ENCODE assay signal across 8 cellular contexts in genomic region chr4:39204543-39204942, GRCh38.
"Had no signal": no experiment of that assay in that cellular context is flagged by ENCODE, and none has a peak within 500 bp of the region (broad histone marks: within the 10 kb centered on the region; RNA-seq: fewer than 3 reads in every experiment).

No MANE protein-coding gene starts in this region.

- H3K9me3 Mint-ChIP-seq: GM23338 had no signal

- H3K4me3 ChIP-seq: GM23338, HAP-1 had no signal

- H3K4me1 ChIP-seq: HAP-1 had no signal

- ATAC-seq: GM23338, HCT116, HepG2 had no signal

- H3K4me3 Mint-ChIP-seq: GM23338, HFFc6, IgD-negative memory B cell had no signal

- H3K4me2 ChIP-seq: GM23338 had no signal

- H2AFZ ChIP-seq: GM23338 had no signal

- H3K27ac Mint-ChIP-seq: GM23338, HFFc6, IgD-negative memory B cell had no signal

- H3K27ac ChIP-seq: HL-60 had no signal

- H3K27me3 Mint-ChIP-seq: IgD-negative memory B cell had no signal

- H3K9me3 ChIP-seq: HAP-1 had no signal

- DNase-seq: HFFc6, KBM-7 had no signal

- H3K4me1 Mint-ChIP-seq: GM23338 had no signal
